Comparison of ENCODE assay signal across 11 cellular contexts in genomic region chr2:67259581-67260347, GRCh38.
DNase-seq lines count a peak whose midpoint lies in the region; ATAC-seq, FAIRE-seq and TF ChIP-seq lines count a peak whose summit lies in the region.
"Had no signal": no experiment of that assay in that cellular context is flagged by ENCODE, and none has a peak within 500 bp of the region (broad histone marks: within the 10 kb centered on the region; RNA-seq: fewer than 3 reads in every experiment).

No MANE protein-coding gene starts in this region.

- ATAC-seq in A549 (peak; percentile 80 to 81), HG03108 (IDR thresholded peaks at IDR 0.05; ENCODE audit: unreplicated experiment) (no peak)
- ATAC-seq in stimulated activated naive B cell treated with anti-CD40 and anti-IgM and Interleukin-4, amounts not matched to agents 10 μg/mL and 1 μg/mL and 100 μg/mL, for 72 hours (replicated peaks) = no peak

- H3K9me3 Mint-ChIP-seq in stimulated activated naive B cell treated with anti-CD40 and anti-IgM and Interleukin-4, amounts not matched to agents 10 μg/mL and 1 μg/mL and 100 μg/mL, for 72 hours = no peaks in the 10 kb centered on the region
- H3K9me3 Mint-ChIP-seq in immature natural killer cell = peaks cover 0 to 1% (median 0%) of the 10 kb centered on the region in 6 donors

- no peak overlapping the region for H3K4me3 ChIP-seq in A549

- TF ChIP-seq CTCF in A549 (IDR thresholded peaks at IDR 0.05) = no peak

- TF ChIP-seq POLR2A in A549 (IDR thresholded peaks at IDR 0.05; ENCODE audit: low read length) = no peak

- peaks cover 34% of the 10 kb centered on the region for H3K4me1 ChIP-seq in A549

- peak; percentile 8 to 82 for DNase-seq in A549 (ENCODE audit: low read depth in 1 of 2, low spot score in 1 of 2)
- peak; percentile 42 for DNase-seq in HPDE6-E6E7 (ENCODE audit: extremely low spot score)
- peak; percentile 60 for DNase-seq in astrocyte of the hippocampus (ENCODE audit: low read depth, low spot score)
- DNase-seq in kidney tubule cell (ENCODE audit: low spot score) = peak; percentile 93
- DNase-seq in stimulated activated naive B cell treated with anti-CD40 and anti-IgM and Interleukin-4, amounts not matched to agents 10 μg/mL and 1 μg/mL and 100 μg/mL, for 72 hours = no peak
- no peak for DNase-seq in immature natural killer cell
- DNase-seq in epidermal melanocyte (ENCODE audit: insufficient read length, low spot score) = no peak
- DNase-seq: activated T-cell treated with anti-CD3 and anti-CD28 coated beads for 4 hours; CD8-positive, alpha-beta memory T cell; NCI-H1436 treated with DMSO at 0.1 percent for 48 hours had no signal

- H3K36me3 Mint-ChIP-seq in stimulated activated naive B cell treated with anti-CD40 and anti-IgM and Interleukin-4, amounts not matched to agents 10 μg/mL and 1 μg/mL and 100 μg/mL, for 72 hours = no peaks in the 10 kb centered on the region
- H3K36me3 Mint-ChIP-seq in immature natural killer cell = no peaks in the 10 kb centered on the region
- H3K36me3 Mint-ChIP-seq: CD8-positive, alpha-beta memory T cell had no signal

- TF ChIP-seq RAD21 in A549 (conservative IDR thresholded peaks at IDR 0.05 in 1 of 2, IDR thresholded peaks at IDR 0.05 in 1 of 2) = peak in 1 of 2 experiments; percentile 34; a peak in 1 of 5 replicates

- FAIRE-seq in A549 (lab: Jason Lieb, UNC) = no peak

- no peaks in the 10 kb centered on the region for H3K9me3 ChIP-seq in A549

- H3K27ac ChIP-seq in A549 = peak overlapping the region; percentile 72 to 78

- H3K27me3 Mint-ChIP-seq in stimulated activated naive B cell treated with anti-CD40 and anti-IgM and Interleukin-4, amounts not matched to agents 10 μg/mL and 1 μg/mL and 100 μg/mL, for 72 hours = no peaks in the 10 kb centered on the region
- H3K27me3 Mint-ChIP-seq in immature natural killer cell (ENCODE audit: low read depth in 3 of 3) = peaks cover 0 to 5% (median 0%) of the 10 kb centered on the region in 3 donors

- H3K4me1 Mint-ChIP-seq in stimulated activated naive B cell treated with anti-CD40 and anti-IgM and Interleukin-4, amounts not matched to agents 10 μg/mL and 1 μg/mL and 100 μg/mL, for 72 hours = no peaks in the 10 kb centered on the region
- H3K4me1 Mint-ChIP-seq in immature natural killer cell = no peaks in the 10 kb centered on the region
- H3K4me1 Mint-ChIP-seq: CD8-positive, alpha-beta memory T cell had no signal

- CTCF ChIA-PET in A549 (lab: Yijun Ruan, JAX) = interaction anchor here (0.8 to 1.9 kb wide), 6 partner anchors 10 to 826 kb away, joined by 3 to 10 read pairs (median 4); no protein-coding TSS in a partner anchor

- H3K27ac Mint-ChIP-seq in stimulated activated naive B cell treated with anti-CD40 and anti-IgM and Interleukin-4, amounts not matched to agents 10 μg/mL and 1 μg/mL and 100 μg/mL, for 72 hours = no peak overlapping the region
- no peak overlapping the region for H3K27ac Mint-ChIP-seq in immature natural killer cell
- H3K27ac Mint-ChIP-seq: CD8-positive, alpha-beta memory T cell had no signal

- WGBS in A549 (ENCODE audit: missing lambda C conversion rate) = 8% methylated on average over 5 of the region's 5 CpGs

- H3K4me2 ChIP-seq in A549 = peak overlapping the region; percentile 55

- TF ChIP-seq EP300 in A549 (IDR thresholded peaks at IDR 0.05) = peak; percentile 72 to 75; a peak in 4 of 5 replicates

- POLR2A ChIA-PET in A549 (lab: Yijun Ruan, JAX) = no interaction called here

- no peak overlapping the region for H3K4me3 Mint-ChIP-seq in stimulated activated naive B cell treated with anti-CD40 and anti-IgM and Interleukin-4, amounts not matched to agents 10 μg/mL and 1 μg/mL and 100 μg/mL, for 72 hours
- H3K4me3 Mint-ChIP-seq in immature natural killer cell = no peak overlapping the region
- H3K4me3 Mint-ChIP-seq: CD8-positive, alpha-beta memory T cell had no signal

TF ChIP-seq in A549, 52 proteins besides CTCF, POLR2A, EP300 and RAD21:
- TF ChIP-seq JUN (IDR thresholded peaks at IDR 0.05) (peak; percentile 62 to 77; a peak in 4 of 5 replicates), ZNF302 (CRISPR knock-in tag; IDR thresholded peaks at IDR 0.05) (no peak), SMC3 (IDR thresholded peaks at IDR 0.05) (0 out of 3 replicates have a peak, but pooled peaks have one; percentile 13), CEBPB (IDR thresholded peaks at IDR 0.05) (peak; percentile 9 to 48; a peak in 2 of 4 replicates), BCL3 (IDR thresholded peaks at IDR 0.05) (peak; percentile 55; the same call in 1 of the 3 replicates), GATA3 (IDR thresholded peaks at IDR 0.05; ENCODE audit: borderline replicate concordance) (peak; percentile 74; the same call in 1 of the 2 replicates), E2F6 (IDR thresholded peaks at IDR 0.05; ENCODE audit: borderline replicate concordance, low read depth) (no peak), JUNB (IDR thresholded peaks at IDR 0.05) (peak; percentile 97), FOSL2 (IDR thresholded peaks at IDR 0.05) (peak; percentile 80; the same call in 1 of the 2 replicates), FOSL2 (CRISPR knock-in tag; IDR thresholded peaks at IDR 0.05) (peak; percentile 75)
TF ChIP-seq in A549: peak in this region for 7.

Comparison
In these comparisons a context has a peak if more than half of its experiments do, and no peak if none do; other contexts are left out.
1. ATAC-seq: peak in A549 (2 of 2); none in stimulated activated naive B cell treated with anti-CD40 and anti-IgM and Interleukin-4, amounts not matched to agents 10 μg/mL and 1 μg/mL and 100 μg/mL, for 72 hours (0 of 2) and HG03108 (single experiment).
2. DNase-seq: peak in A549 (2 of 2), HPDE6-E6E7 (single experiment), astrocyte of the hippocampus (single experiment) and kidney tubule cell (single experiment); none in stimulated activated naive B cell treated with anti-CD40 and anti-IgM and Interleukin-4, amounts not matched to agents 10 μg/mL and 1 μg/mL and 100 μg/mL, for 72 hours (single experiment), immature natural killer cell (0 of 3) and epidermal melanocyte (single experiment).